In the genomic region with DNA sequence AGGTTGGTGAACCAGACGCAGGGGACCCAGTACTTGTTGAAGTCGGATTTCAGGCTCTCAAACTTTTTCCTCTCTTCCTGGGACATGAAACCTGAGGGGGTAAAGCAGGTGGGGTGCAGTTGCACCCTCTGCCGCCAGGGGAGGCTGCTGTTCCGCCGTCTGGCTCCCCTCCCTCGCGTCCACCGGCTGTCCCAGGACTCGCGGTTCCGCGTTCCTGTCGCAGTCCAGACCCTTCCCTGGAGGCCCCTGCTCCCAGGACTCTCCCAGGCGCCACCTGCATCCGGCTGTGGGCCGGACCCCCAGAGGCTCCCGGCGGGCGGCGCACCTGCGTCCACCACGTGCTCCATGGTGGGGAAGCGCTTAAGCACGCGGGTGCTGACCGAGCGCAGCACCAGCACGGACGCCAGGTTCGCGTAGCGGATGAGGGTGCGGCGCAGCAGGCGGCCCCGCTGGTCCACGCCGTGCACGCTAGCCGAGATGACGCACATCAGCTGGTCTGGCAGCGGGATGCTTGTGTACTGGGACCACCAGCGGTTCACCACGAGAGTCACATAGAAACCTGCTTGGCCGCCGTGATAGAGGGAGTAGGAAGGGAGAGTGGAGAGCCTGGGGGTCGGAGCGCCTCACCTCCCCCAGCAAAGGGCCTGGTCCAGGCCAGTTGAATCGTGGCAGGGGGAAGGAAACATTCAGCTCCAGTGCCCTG, we compare ENCODE assay signal across 8 cellular contexts. TPM values are rescaled to one million over a fixed set of nuclear protein-coding genes. Genes with fewer than 3 reads are reported as not detected.
DNase-seq lines count a peak whose midpoint lies in the region; ATAC-seq and TF ChIP-seq lines count a peak whose summit lies in the region.

No MANE protein-coding gene starts in this region.

- no peaks in the 10 kb centered on the region for H3K79me2 ChIP-seq in DOHH2 (ENCODE audit: control insufficient read depth, low read length)

- H3K36me3 Mint-ChIP-seq in activated naive CD8-positive, alpha-beta T cell treated with anti-CD3 and anti-CD28 coated beads, Interleukin-2, amount 10 ng/mL, durations not matched to agents 7 days and 5 days, result peaks cover 5% of the 10 kb centered on the region

- peak overlapping the region; percentile 68 for H3K4me3 ChIP-seq in DOHH2 (ENCODE audit: low read length)
- peak overlapping the region; percentile 44 for H3K4me3 ChIP-seq in HFF-Myc (replicated peaks; ENCODE audit: low read depth, low read length)
- H3K4me3 ChIP-seq in SJCRH30, result no peak overlapping the region
- peak overlapping the region; percentile 45 to 59 for H3K4me3 ChIP-seq in right atrium auricular region

- no peaks in the 10 kb centered on the region for H3K9me2 ChIP-seq in DOHH2 (replicated peaks; ENCODE audit: control insufficient read depth, low read length)

- H3K9me3 ChIP-seq in DOHH2 (ENCODE audit: control insufficient read depth, insufficient read depth, low read length), result no peaks in the 10 kb centered on the region
- no peaks in the 10 kb centered on the region for H3K9me3 ChIP-seq in SJCRH30 (replicated peaks)
- no peaks in the 10 kb centered on the region for H3K9me3 ChIP-seq in right atrium auricular region

- peaks cover 52% of the 10 kb centered on the region for H3F3A ChIP-seq in DOHH2 (ENCODE audit: control insufficient read depth, insufficient read depth)

- DNase-seq in HFF-Myc (ENCODE audit: extremely low read depth, low read depth), result no peak
- peak; percentile 53 to 73 for DNase-seq in SJCRH30
- peak; percentile 87 for DNase-seq in activated naive CD8-positive, alpha-beta T cell treated with anti-CD3 and anti-CD28 coated beads, Interleukin-2, amount 10 ng/mL, durations not matched to agents 7 days and 5 days
- no peak for DNase-seq in right atrium auricular region (ENCODE audit: low spot score)
- DNase-seq in renal cortical epithelial cell (ENCODE audit: low read depth), result peak; percentile 49
- no peak for DNase-seq in COLO829 (ENCODE audit: low spot score)

- H3K36me3 ChIP-seq in DOHH2 (ENCODE audit: control insufficient read depth, low read length) (peaks cover 10% of the 10 kb centered on the region), SJCRH30 (peaks cover 4% of the 10 kb centered on the region), right atrium auricular region (peaks cover 4% of the 10 kb centered on the region)

- H3K27me3 Mint-ChIP-seq in activated naive CD8-positive, alpha-beta T cell treated with anti-CD3 and anti-CD28 coated beads, Interleukin-2, amount 10 ng/mL, durations not matched to agents 7 days and 5 days, result no peaks in the 10 kb centered on the region

- peak overlapping the region; percentile 71 for H3K27ac Mint-ChIP-seq in activated naive CD8-positive, alpha-beta T cell treated with anti-CD3 and anti-CD28 coated beads, Interleukin-2, amount 10 ng/mL, durations not matched to agents 7 days and 5 days

- POLR2A ChIA-PET in activated naive CD8-positive, alpha-beta T cell treated with anti-CD3 and anti-CD28 coated beads, Interleukin-2, amount 10 ng/mL, durations not matched to agents 7 days and 5 days (lab: Charles Lee), result interaction anchor here (1.0 to 8.4 kb wide), 8 partner anchors 11 to 554 kb away, joined by 3 to 93 read pairs (median 34); partner anchors contain the start of genes BTBD19, DYNLT4, HECTD3 and MUTYH

- H3K4me1 ChIP-seq in DOHH2 (ENCODE audit: control insufficient read depth, low read length) (peaks cover 42% of the 10 kb centered on the region), SJCRH30 (no peaks in the 10 kb centered on the region), right atrium auricular region (peaks cover 0 to 32% of the 10 kb centered on the region in 2 donors)

- peak overlapping the region; percentile 66 for H3K4me3 Mint-ChIP-seq in activated naive CD8-positive, alpha-beta T cell treated with anti-CD3 and anti-CD28 coated beads, Interleukin-2, amount 10 ng/mL, durations not matched to agents 7 days and 5 days

- TF ChIP-seq CTCF in DOHH2 (IDR thresholded peaks at IDR 0.05; ENCODE audit: low read depth, low read length, poor library complexity, severe bottlenecking) (peak; percentile 98), HFF-Myc (IDR thresholded peaks at IDR 0.05; ENCODE audit: low read depth, low read length, missing control alignments) (peak; percentile 99), right atrium auricular region (IDR thresholded peaks at IDR 0.05) (peak; percentile 100)

- no peaks in the 10 kb centered on the region for H3K9me3 Mint-ChIP-seq in activated naive CD8-positive, alpha-beta T cell treated with anti-CD3 and anti-CD28 coated beads, Interleukin-2, amount 10 ng/mL, durations not matched to agents 7 days and 5 days

- H3K27ac ChIP-seq in DOHH2 (ENCODE audit: low read depth, low read length) (peak overlapping the region; percentile 13; the same call in 1 of the 2 replicates), SJCRH30 (no peak overlapping the region), right atrium auricular region (peak overlapping the region; percentile 40 to 69)

- no peaks in the 10 kb centered on the region for H4K20me1 ChIP-seq in DOHH2 (ENCODE audit: control insufficient read depth, insufficient read depth, low read depth, low read length)

- peak; percentile 69 for ATAC-seq in activated naive CD8-positive, alpha-beta T cell treated with anti-CD3 and anti-CD28 coated beads, Interleukin-2, amount 10 ng/mL, durations not matched to agents 7 days and 5 days (ENCODE audit: low read depth)
- ATAC-seq in GM21526 (IDR thresholded peaks at IDR 0.05; ENCODE audit: low FRiP score, unreplicated experiment), result no peak

- H3K4me2 ChIP-seq in DOHH2 (ENCODE audit: low read length), result peak overlapping the region; percentile 74

- H3K4me1 Mint-ChIP-seq in activated naive CD8-positive, alpha-beta T cell treated with anti-CD3 and anti-CD28 coated beads, Interleukin-2, amount 10 ng/mL, durations not matched to agents 7 days and 5 days, result peaks cover 26% of the 10 kb centered on the region

- H3K27me3 ChIP-seq in DOHH2 (ENCODE audit: control insufficient read depth, low read length) (no peaks in the 10 kb centered on the region), SJCRH30 (no peaks in the 10 kb centered on the region), right atrium auricular region (no peaks in the 10 kb centered on the region)

RNA-seq across cellular contexts. Expression of gene BEST4, which starts 1.7 kb away (rescaled TPM):
- total RNA-seq in SJCRH30 (2014; rRNA removed; shearing (Covaris generic)), result not detected in 2 replicates
- 1 to 10 TPM; 1.3 to 1.6 TPM for total RNA-seq in activated naive CD8-positive, alpha-beta T cell treated with anti-CD3 and anti-CD28 coated beads, Interleukin-2, amount 10 ng/mL, durations not matched to agents 7 days and 5 days
- total RNA-seq in right atrium auricular region, result not detected
- 0.15 TPM in 1 of 2 replicates, not detected in the other for total RNA-seq in renal cortical epithelial cell

RNA-seq across cellular contexts. Expression of gene RPS8, which starts 10.9 kb away (rescaled TPM):
- total RNA-seq in SJCRH30 (2014; rRNA removed; shearing (Covaris generic)), result 3,055 and 3,167 TPM in 2 replicates
- 1,000 to 10,000 TPM; 1,522 to 1,548 TPM for total RNA-seq in activated naive CD8-positive, alpha-beta T cell treated with anti-CD3 and anti-CD28 coated beads, Interleukin-2, amount 10 ng/mL, durations not matched to agents 7 days and 5 days
- total RNA-seq in right atrium auricular region, result 1,000 to 10,000 TPM; 1,080 to 1,461 TPM
- total RNA-seq in renal cortical epithelial cell, result 915 and 2,161 TPM in 2 replicates

RNA-seq across cellular contexts. Expression of gene PLK3, which starts 13.9 kb away (rescaled TPM):
- total RNA-seq in SJCRH30 (2014; rRNA removed; shearing (Covaris generic)), result 8.0 and 11.4 TPM in 2 replicates
- 10 to 100 TPM; 68.8 to 70.7 TPM for total RNA-seq in activated naive CD8-positive, alpha-beta T cell treated with anti-CD3 and anti-CD28 coated beads, Interleukin-2, amount 10 ng/mL, durations not matched to agents 7 days and 5 days
- total RNA-seq in right atrium auricular region (10 to 100 TPM in 1 of 2 donors, 1 to 10 TPM in 1; 9.1 to 10.8 TPM), renal cortical epithelial cell (14.2 and 16.6 TPM in 2 replicates)

RNA-seq across cellular contexts. Expression of gene DYNLT4, which starts 20.9 kb away (rescaled TPM):
- not detected in 2 replicates for total RNA-seq in SJCRH30 (2014; rRNA removed; shearing (Covaris generic))
- total RNA-seq in activated naive CD8-positive, alpha-beta T cell treated with anti-CD3 and anti-CD28 coated beads, Interleukin-2, amount 10 ng/mL, durations not matched to agents 7 days and 5 days, result under 1 TPM; 0.43 to 0.97 TPM
- total RNA-seq in right atrium auricular region (1 to 10 TPM in 1 of 2 donors, not detected in 1; 2.4 TPM), renal cortical epithelial cell (0.30 and 1.7 TPM in 2 replicates)

RNA-seq across cellular contexts. Expression of gene BTBD19, which starts 22.0 kb away (rescaled TPM):
- total RNA-seq in SJCRH30 (2014; rRNA removed; shearing (Covaris generic)), result 0.43 and 1.4 TPM in 2 replicates
- 1 to 10 TPM; 5.2 to 5.6 TPM for total RNA-seq in activated naive CD8-positive, alpha-beta T cell treated with anti-CD3 and anti-CD28 coated beads, Interleukin-2, amount 10 ng/mL, durations not matched to agents 7 days and 5 days
- 1 to 10 TPM; 1.8 to 5.6 TPM for total RNA-seq in right atrium auricular region
- 1.2 and 4.4 TPM in 2 replicates for total RNA-seq in renal cortical epithelial cell

Comparison
In these comparisons a context has a peak if more than half of its experiments do, and no peak if none do; other contexts are left out.
1. DNase-seq: peak in SJCRH30 (2 of 2), activated naive CD8-positive, alpha-beta T cell treated with anti-CD3 and anti-CD28 coated beads, Interleukin-2, amount 10 ng/mL, durations not matched to agents 7 days and 5 days (single experiment) and renal cortical epithelial cell (single experiment); none in HFF-Myc (single experiment), right atrium auricular region (single experiment) and COLO829 (single experiment).
2. Peak in every context shown above with its lines, with median percentiles within 50 percentile points of each other: CTCF ChIP-seq.